In genomic region chr10:101353692-101354583, GRCh38 we compare ENCODE assay signal across 8 cellular contexts. TPM values are rescaled to one million over a fixed set of nuclear protein-coding genes. Genes with fewer than 3 reads are reported as not detected.
DNase-seq lines count a peak whose midpoint lies in the region; ATAC-seq, FAIRE-seq and TF ChIP-seq lines count a peak whose summit lies in the region.

Gene BTRC (plus strand): TSS chr10:101354165. CDS start chr10:101354181, 16 bp downstream.

- CTCF ChIA-PET in WTC11 (lab: Charles Lee): interaction anchor here (0.9 to 1.8 kb wide), 12 partner anchors 12 to 113 kb away, joined by 3 to 11 read pairs (median 4); no protein-coding TSS in a partner anchor

- peak; percentile 59 for FAIRE-seq in small intestine (lab: Jason Lieb, UNC)

- no peaks in the 10 kb centered on the region for H3K4me1 ChIP-seq in small intestine (ENCODE audit: control insufficient read depth in 2 of 2, insufficient read depth in 1 of 2, low read depth in 1 of 2, low read length in 1 of 2)

- H3K27ac Mint-ChIP-seq in WTC11: peak within 1 kb of the TSS; percentile 97

- 0% methylated on average over 69 to 70 of the region's 70 CpGs for WGBS in small intestine, 3 donors

- H3K36me3 Mint-ChIP-seq in WTC11: no peaks in the 10 kb centered on the region

- no peaks in the 10 kb centered on the region for H3K9me3 Mint-ChIP-seq in WTC11

- peaks cover 12% of the 10 kb centered on the region for H3K4me1 Mint-ChIP-seq in WTC11

- H3K27me3 ChIP-seq in small intestine (ENCODE audit: control insufficient read depth in 2 of 2, insufficient read depth in 2 of 2, low read length in 2 of 2): no peaks in the 10 kb centered on the region

- no peaks in the 10 kb centered on the region for H3K36me3 ChIP-seq in small intestine (ENCODE audit: control insufficient read depth in 2 of 2, insufficient read depth in 2 of 2, low read length in 2 of 2)

- peak within 1 kb of the TSS; percentile 76 to 85 for H3K27ac ChIP-seq in small intestine (ENCODE audit: low read depth in 1 of 2, low read length in 1 of 2)

- H3K4me3 ChIP-seq in cardiac fibroblast (replicated peaks in 1 of 2; ENCODE audit: low read depth in 2 of 2, low read length in 2 of 2): peak within 1 kb of the TSS; percentile 83 to 86
- peak within 1 kb of the TSS; percentile 86 to 95 for H3K4me3 ChIP-seq in small intestine (ENCODE audit: low read depth in 1 of 2, low read length in 2 of 2)

- ATAC-seq in GM18909 (IDR thresholded peaks at IDR 0.05; ENCODE audit: poor library complexity, unreplicated experiment) (peak; percentile 94), HG03175 (IDR thresholded peaks at IDR 0.05; ENCODE audit: unreplicated experiment) (peak; percentile 94), WTC11 (peak; percentile 96)

- DNase-seq in AG08395 (ENCODE audit: low spot score) (peak; percentile 96), NCI-H226 (peak; percentile 99), WTC11 (ENCODE audit: low spot score) (peak; percentile 97), cardiac fibroblast (ENCODE audit: low read depth in 2 of 2) (peak; percentile 99 to 100), iPS-NIHi11 (ENCODE audit: low spot score) (peak; percentile 90), small intestine (peak; percentile 99)

- H3K9me3 ChIP-seq in small intestine (ENCODE audit: control insufficient read depth, low read depth): no peaks in the 10 kb centered on the region

- peak within 1 kb of the TSS; percentile 98 for H3K4me3 Mint-ChIP-seq in WTC11

- H3K27me3 Mint-ChIP-seq in WTC11 (ENCODE audit: low read depth): peaks cover 6% of the 10 kb centered on the region

- no peak for TF ChIP-seq CTCF in WTC11 (IDR thresholded peaks at IDR 0.05)
- no peak for TF ChIP-seq CTCF in cardiac fibroblast (IDR thresholded peaks at IDR 0.05; ENCODE audit: low read depth, low read length)

- POLR2A ChIA-PET in WTC11 (lab: Charles Lee): no interaction called here

TF ChIP-seq in WTC11, 78 proteins besides CTCF, POLR2A, EP300 and RAD21 (continues in another document):
- TF ChIP-seq ZNF317 (CRISPR knock-in tag; IDR thresholded peaks at IDR 0.05; ENCODE audit: borderline replicate concordance, low read depth): no peak
- TF ChIP-seq GABPB1 (CRISPR knock-in tag; IDR thresholded peaks at IDR 0.05): peak; percentile 60
- no peak for TF ChIP-seq ERG (CRISPR knock-in tag; IDR thresholded peaks at IDR 0.05)
- no peak for TF ChIP-seq ZNF281 (CRISPR knock-in tag; IDR thresholded peaks at IDR 0.05)
- no peak for TF ChIP-seq CDX4 (CRISPR knock-in tag; IDR thresholded peaks at IDR 0.05; ENCODE audit: borderline replicate concordance)
- TF ChIP-seq ZNF671 (CRISPR knock-in tag; IDR thresholded peaks at IDR 0.05): no peak
- no peak for TF ChIP-seq ATF3 (CRISPR knock-in tag; conservative IDR thresholded peaks at IDR 0.05)
- TF ChIP-seq ZNF423 (CRISPR knock-in tag; IDR thresholded peaks at IDR 0.05): no peak
- TF ChIP-seq OVOL2 (CRISPR knock-in tag; IDR thresholded peaks at IDR 0.05; ENCODE audit: borderline replicate concordance): no peak
- TF ChIP-seq MYBL2 (CRISPR knock-in tag; IDR thresholded peaks at IDR 0.05): peak; percentile 42; the same call in 1 of the 2 replicates
- TF ChIP-seq FOXP1 (CRISPR knock-in tag; IDR thresholded peaks at IDR 0.05; ENCODE audit: borderline replicate concordance): peak; percentile 90
- no peak for TF ChIP-seq IRF1 (CRISPR knock-in tag; IDR thresholded peaks at IDR 0.05)
- TF ChIP-seq KAT7 (CRISPR knock-in tag; IDR thresholded peaks at IDR 0.05; ENCODE audit: borderline replicate concordance): 0 out of 2 replicates have a peak, but pooled peaks have one; percentile 57
- no peak for TF ChIP-seq SMAD3 (CRISPR knock-in tag; IDR thresholded peaks at IDR 0.05; ENCODE audit: borderline replicate concordance)
- no peak for TF ChIP-seq SMAD4 (CRISPR knock-in tag; IDR thresholded peaks at IDR 0.05)
- TF ChIP-seq PREB (CRISPR knock-in tag; IDR thresholded peaks at IDR 0.05; ENCODE audit: borderline replicate concordance): no peak
- TF ChIP-seq ZNF396 (CRISPR knock-in tag; IDR thresholded peaks at IDR 0.05; ENCODE audit: borderline replicate concordance): no peak
- TF ChIP-seq NFYB (CRISPR knock-in tag; conservative IDR thresholded peaks at IDR 0.05; ENCODE audit: low read depth): peak; percentile 28; the same call in 1 of the 2 replicates
- no peak for TF ChIP-seq PRRX2 (CRISPR knock-in tag; IDR thresholded peaks at IDR 0.05)
- no peak for TF ChIP-seq E2F1 (CRISPR knock-in tag; IDR thresholded peaks at IDR 0.05)
- TF ChIP-seq ETV6 (CRISPR knock-in tag; IDR thresholded peaks at IDR 0.05): peak; percentile 21; the same call in 1 of the 2 replicates
- TF ChIP-seq E2F5 (CRISPR knock-in tag; IDR thresholded peaks at IDR 0.05): peak; percentile 25; the same call in 1 of the 2 replicates
- TF ChIP-seq JAZF1 (CRISPR knock-in tag; IDR thresholded peaks at IDR 0.05): no peak

RNA-seq across cellular contexts. Expression of gene BTRC, which starts in this region (rescaled TPM):
- total RNA-seq in WTC11 (2021): 20.6 to 22.4 TPM (median 22.2 TPM) in 3 replicates
- 1 to 10 TPM; 3.0 to 5.6 (median 4.2) TPM for polyA plus RNA-seq in small intestine

Comparison
In these comparisons a context has a peak if more than half of its experiments do, and no peak if none do; other contexts are left out.
1. Peak in every context shown above with its lines: DNase-seq, ATAC-seq, H3K4me3 ChIP-seq and H3K27ac ChIP-seq.